ENCODE assay signal across 16 cellular contexts in the genomic region with DNA sequence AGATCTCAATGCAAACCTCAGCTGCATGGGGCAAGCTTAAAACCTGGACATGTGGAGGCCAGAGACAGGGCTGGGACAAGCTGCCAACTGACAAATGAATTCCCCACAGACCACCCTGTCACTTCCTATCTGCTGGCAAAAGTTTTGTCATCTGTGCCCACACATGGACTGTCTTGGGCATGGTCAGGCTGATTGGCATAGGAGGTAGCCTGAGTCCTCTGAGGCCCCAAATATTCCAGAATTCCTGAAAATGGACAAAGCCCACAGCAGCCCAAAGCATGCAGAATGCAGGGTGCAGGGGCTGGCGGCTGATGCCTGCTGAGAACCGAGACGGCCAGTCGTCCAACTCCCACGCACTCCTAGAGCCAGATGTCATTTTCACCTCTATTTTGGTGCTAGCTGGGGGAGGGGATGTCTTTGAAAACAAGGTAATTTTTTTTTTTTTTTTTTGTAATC.
DNase-seq lines count a peak whose midpoint lies in the region; ATAC-seq and TF ChIP-seq lines count a peak whose summit lies in the region.
"Had no signal": no experiment of that assay in that cellular context is flagged by ENCODE, and none has a peak within 500 bp of the region (broad histone marks: within the 10 kb centered on the region; RNA-seq: fewer than 3 reads in every experiment).

No MANE protein-coding gene starts in this region.

- no peaks in the 10 kb centered on the region for H3K9me3 Mint-ChIP-seq in immature natural killer cell

- H3K27ac ChIP-seq in transverse colon = peak overlapping the region in 1 of 4 donors; percentile 41
- H3K27ac ChIP-seq in gastrocnemius medialis = no peak overlapping the region
- no peak overlapping the region for H3K27ac ChIP-seq in ovary
- H3K27ac ChIP-seq: 22Rv1 had no signal

- no peaks in the 10 kb centered on the region for H3K4me1 Mint-ChIP-seq in immature natural killer cell
- H3K4me1 Mint-ChIP-seq: naive thymus-derived CD8-positive, alpha-beta T cell had no signal

- H3K9me3 ChIP-seq in transverse colon (no peaks in the 10 kb centered on the region), gastrocnemius medialis (no peaks in the 10 kb centered on the region), ovary (no peaks in the 10 kb centered on the region)

- H3K4me3 ChIP-seq in transverse colon = no peak overlapping the region
- no peak overlapping the region for H3K4me3 ChIP-seq in gastrocnemius medialis
- no peak overlapping the region for H3K4me3 ChIP-seq in ovary

- intact Hi-C loops in transverse colon (cut with DNase I; ENCODE audit: low total_unique reads) (no loop called here), gastrocnemius medialis (cut with DNase I; ENCODE audit: low total_unique reads) (no loop called here), ovary (cut with DNase I) (no loop called here)

- no peak for TF ChIP-seq CTCF in transverse colon (IDR thresholded peaks at IDR 0.05)
- TF ChIP-seq CTCF in gastrocnemius medialis (IDR thresholded peaks at IDR 0.05 in 4 of 5, conservative IDR thresholded peaks at IDR 0.05 in 1 of 5) = no peak
- no peak for TF ChIP-seq CTCF in ovary (IDR thresholded peaks at IDR 0.05)

- no peak overlapping the region for H3K4me3 Mint-ChIP-seq in immature natural killer cell
- H3K4me3 Mint-ChIP-seq: naive thymus-derived CD8-positive, alpha-beta T cell had no signal

- WGBS in transverse colon (ENCODE audit: low coverage in 1 of 2), 2 donors = 63 to 72% methylated on average over 5 of the region's 5 CpGs
- WGBS in ovary, 3 donors = 32 to 47% (median 40%) methylated on average over 5 of the region's 5 CpGs

- H3K27me3 ChIP-seq in transverse colon = no peaks in the 10 kb centered on the region
- no peaks in the 10 kb centered on the region for H3K27me3 ChIP-seq in gastrocnemius medialis
- no peaks in the 10 kb centered on the region for H3K27me3 ChIP-seq in ovary

- in situ Hi-C loops in transverse colon (cut with MboI; ENCODE audit: low pct_ligation_motif_present in 1 of 4, low pct_unique_long_range_greater_than_20kb in 1 of 4, low sequenced_read_pairs in 3 of 4) (no loop called here), gastrocnemius medialis (cut with MboI; ENCODE audit: low sequenced_read_pairs in 4 of 4) (no loop called here)

- peaks cover 0 to 7% (median 3%) of the 10 kb centered on the region in 3 donors for H3K27me3 Mint-ChIP-seq in immature natural killer cell (ENCODE audit: low read depth in 3 of 3)

- no peaks in the 10 kb centered on the region for H3K36me3 Mint-ChIP-seq in immature natural killer cell
- H3K36me3 Mint-ChIP-seq: naive thymus-derived CD8-positive, alpha-beta T cell had no signal

- DNase-seq in NCI-H2171 treated with DMSO at 0.1 percent for 48 hours (lab: John Stamatoyannopoulos, UW) (peak; percentile 10), NCI-H2171 (lab: John Stamatoyannopoulos, UW) (no peak), NCI-H69 (lab: John Stamatoyannopoulos, UW) (peak; percentile 6), transverse colon (peak; percentile 31), immature natural killer cell (no peak), gastrocnemius medialis (no peak), ovary (no peak)
- DNase-seq: activated effector memory CD4-positive, alpha-beta T cell treated with anti-CD3 and anti-CD28 coated beads, Interleukin-2, amount 50 U/mL, for 16 hours; central memory CD4-positive, alpha-beta T cell; DMS53; Kasumi-1; naive thymus-derived CD8-positive, alpha-beta T cell; NCI-H446 treated with DMSO at 0.1 percent for 48 hours; stimulated activated CD8-positive, alpha-beta memory T cell treated with anti-CD3 and anti-CD28 coated beads, Interleukin-4, amount 100 ng/mL, for 48 hours had no signal

- TF ChIP-seq EP300 in transverse colon (IDR thresholded peaks at IDR 0.05; ENCODE audit: low read depth) = no peak
- TF ChIP-seq EP300 in ovary (IDR thresholded peaks at IDR 0.05) = no peak

- no peaks in the 10 kb centered on the region for H3K36me3 ChIP-seq in transverse colon
- H3K36me3 ChIP-seq in gastrocnemius medialis = no peaks in the 10 kb centered on the region
- H3K36me3 ChIP-seq in ovary = no peaks in the 10 kb centered on the region

- H3K27ac Mint-ChIP-seq in immature natural killer cell = no peak overlapping the region
- H3K27ac Mint-ChIP-seq: naive thymus-derived CD8-positive, alpha-beta T cell had no signal

- ATAC-seq in HG02840 (IDR thresholded peaks at IDR 0.05; ENCODE audit: low FRiP score, unreplicated experiment) = peak; percentile 46
- ATAC-seq in gastrocnemius medialis = no peak
- ATAC-seq: naive thymus-derived CD8-positive, alpha-beta T cell had no signal

- TF ChIP-seq POLR2A in transverse colon (IDR thresholded peaks at IDR 0.05) (no peak), gastrocnemius medialis (IDR thresholded peaks at IDR 0.05) (no peak), ovary (IDR thresholded peaks at IDR 0.05) (no peak)

- H3K4me1 ChIP-seq in transverse colon (peaks cover 0 to 5% (median 1%) of the 10 kb centered on the region in 4 donors), gastrocnemius medialis (peaks cover 0 to 5% of the 10 kb centered on the region in 2 donors), ovary (ENCODE audit: insufficient read depth) (no peaks in the 10 kb centered on the region)

Comparison
In these comparisons a context has a peak if more than half of its experiments do, and no peak if none do; other contexts are left out.
1. DNase-seq: peak in NCI-H2171 treated with DMSO at 0.1 percent for 48 hours (single experiment), NCI-H69 (single experiment) and transverse colon (single experiment); none in NCI-H2171 (single experiment), immature natural killer cell (0 of 3), gastrocnemius medialis (0 of 2) and ovary (0 of 5).